8 cellular contexts compared by ENCODE assay signal in genomic region chr15:67080118-67080899, GRCh38. TPM values are rescaled to one million over a fixed set of nuclear protein-coding genes. Genes with fewer than 3 reads are reported as not detected.
DNase-seq lines count a peak whose midpoint lies in the region; ATAC-seq and TF ChIP-seq lines count a peak whose summit lies in the region.

No MANE protein-coding gene starts in this region.

- POLR2A ChIA-PET in naive thymus-derived CD4-positive, alpha-beta T cell (lab: Charles Lee): interaction anchor here (0.6 to 8.9 kb wide), 4 partner anchors 11 to 37 kb away, joined by 3 to 104 read pairs (median 4); partner anchors contain the start of gene SMAD3

- CTCF ChIA-PET in naive thymus-derived CD4-positive, alpha-beta T cell (lab: Charles Lee): interaction anchor here (0.7 to 3.7 kb wide), 4 partner anchors 11 to 68 kb away, joined by 3 to 22 read pairs (median 4); no protein-coding TSS in a partner anchor

- peak overlapping the region; percentile 50 for H3K4me3 ChIP-seq in coronary artery
- no peak overlapping the region for H3K4me3 ChIP-seq in naive thymus-derived CD4-positive, alpha-beta T cell (ENCODE audit: low read length)

- peak; percentile 88 for DNase-seq in AG20443 (ENCODE audit: low spot score)
- peak; percentile 74 for DNase-seq in MV-4-11 (lab: John Stamatoyannopoulos, UW)
- peak; percentile 85 for DNase-seq in coronary artery (ENCODE audit: low spot score)
- DNase-seq in naive thymus-derived CD4-positive, alpha-beta T cell: no peak
- DNase-seq in cerebellar nuclear complex (lab: John Stamatoyannopoulos, UW): no peak
- no peak for DNase-seq in NCI-H2227 treated with DMSO at 0.1 percent for 48 hours (lab: John Stamatoyannopoulos, UW)
- no peak for DNase-seq in stimulated activated CD4-positive, alpha-beta T cell treated with anti-CD3 and anti-CD28 coated beads, Interleukin-4, amount 100 ng/mL, for 24 hours

- H3K9me3 Mint-ChIP-seq in naive thymus-derived CD4-positive, alpha-beta T cell: peaks cover 0 to 3% (median 0%) of the 10 kb centered on the region in 11 donors

- H3K27ac Mint-ChIP-seq in naive thymus-derived CD4-positive, alpha-beta T cell: peak overlapping the region in 7 of 9 donors; percentile 50 to 95 (median 81)

- H3K27ac ChIP-seq in coronary artery: peak overlapping the region; percentile 76
- no peak overlapping the region for H3K27ac ChIP-seq in naive thymus-derived CD4-positive, alpha-beta T cell (ENCODE audit: low read depth, low read length)

- peak overlapping the region in 5 of 10 donors; percentile 6 to 98 (median 35) for H3K4me3 Mint-ChIP-seq in naive thymus-derived CD4-positive, alpha-beta T cell

- peaks cover 0 to 78% (median 0%) of the 10 kb centered on the region in 5 donors for H3K36me3 Mint-ChIP-seq in naive thymus-derived CD4-positive, alpha-beta T cell

- TF ChIP-seq CTCF in coronary artery (IDR thresholded peaks at IDR 0.05): no peak

- no peak for ATAC-seq in naive thymus-derived CD4-positive, alpha-beta T cell
- no peak for ATAC-seq in GM18870 (IDR thresholded peaks at IDR 0.05; ENCODE audit: unreplicated experiment)

- H3K4me1 ChIP-seq in naive thymus-derived CD4-positive, alpha-beta T cell (ENCODE audit: control insufficient read depth in 2 of 2, insufficient read depth in 2 of 2, low read length in 2 of 2): peaks cover 65 to 89% of the 10 kb centered on the region in 2 donors

- intact Hi-C loops in naive thymus-derived CD4-positive, alpha-beta T cell (cut with micrococcal nuclease): loop anchor here (2.0 to 5.0 kb wide), 4 partner anchors 48 to 172 kb away; partner anchors contain the start of genes AAGAB (in 1 of the 2) and IQCH (in 1 of the 2)

- H3K27me3 ChIP-seq in naive thymus-derived CD4-positive, alpha-beta T cell (ENCODE audit: control insufficient read depth in 2 of 2, insufficient read depth in 2 of 2, low read length in 2 of 2): no peaks in the 10 kb centered on the region

- no peaks in the 10 kb centered on the region for H3K9me3 ChIP-seq in naive thymus-derived CD4-positive, alpha-beta T cell (ENCODE audit: control insufficient read depth in 2 of 3, low read length in 3 of 3)

- H3K36me3 ChIP-seq in naive thymus-derived CD4-positive, alpha-beta T cell (ENCODE audit: control insufficient read depth in 2 of 3, insufficient read depth in 3 of 3, low read length in 3 of 3): no peaks in the 10 kb centered on the region

- peaks cover 55 to 96% (median 93%) of the 10 kb centered on the region in 7 donors for H3K4me1 Mint-ChIP-seq in naive thymus-derived CD4-positive, alpha-beta T cell

- no peaks in the 10 kb centered on the region for H3K27me3 Mint-ChIP-seq in naive thymus-derived CD4-positive, alpha-beta T cell

RNA-seq across cellular contexts. Expression of gene SMAD3, which starts 14.9 kb away (rescaled TPM):
- 100 to 1,000 TPM in 3 of 5 experiments, 10 to 100 TPM in 2; 27.4 to 142 (median 113) TPM for total RNA-seq in naive thymus-derived CD4-positive, alpha-beta T cell
- polyA plus RNA-seq in naive thymus-derived CD4-positive, alpha-beta T cell: 10 to 100 TPM in 1 of 2 donors, 1 to 10 TPM in 1; 4.0 to 11.5 TPM

Comparison
In these comparisons a context has a peak if more than half of its experiments do, and no peak if none do; other contexts are left out.
1. DNase-seq: peak in AG20443 (single experiment), MV-4-11 (single experiment) and coronary artery (single experiment); none in naive thymus-derived CD4-positive, alpha-beta T cell (0 of 9), cerebellar nuclear complex (0 of 2), NCI-H2227 treated with DMSO at 0.1 percent for 48 hours (single experiment) and stimulated activated CD4-positive, alpha-beta T cell treated with anti-CD3 and anti-CD28 coated beads, Interleukin-4, amount 100 ng/mL, for 24 hours (single experiment).